ENCODE assay signal across 1 cellular context in genomic region chr2:30605184-30605583, GRCh38.
TF ChIP-seq lines count a peak whose summit lies in the region.

No MANE protein-coding gene starts in this region.

TF ChIP-seq in WTC11, 78 proteins besides CTCF, POLR2A, EP300 and RAD21 (continued from another document):
- TF ChIP-seq ATF2 (CRISPR knock-in tag; IDR thresholded peaks at IDR 0.05; ENCODE audit: borderline replicate concordance, low read depth), result no peak
- no peak for TF ChIP-seq FOXP1 (CRISPR knock-in tag; IDR thresholded peaks at IDR 0.05; ENCODE audit: borderline replicate concordance)
- TF ChIP-seq ZNF425 (CRISPR knock-in tag; conservative IDR thresholded peaks at IDR 0.05), result no peak
